8 cellular contexts compared by ENCODE assay signal in the genomic region with DNA sequence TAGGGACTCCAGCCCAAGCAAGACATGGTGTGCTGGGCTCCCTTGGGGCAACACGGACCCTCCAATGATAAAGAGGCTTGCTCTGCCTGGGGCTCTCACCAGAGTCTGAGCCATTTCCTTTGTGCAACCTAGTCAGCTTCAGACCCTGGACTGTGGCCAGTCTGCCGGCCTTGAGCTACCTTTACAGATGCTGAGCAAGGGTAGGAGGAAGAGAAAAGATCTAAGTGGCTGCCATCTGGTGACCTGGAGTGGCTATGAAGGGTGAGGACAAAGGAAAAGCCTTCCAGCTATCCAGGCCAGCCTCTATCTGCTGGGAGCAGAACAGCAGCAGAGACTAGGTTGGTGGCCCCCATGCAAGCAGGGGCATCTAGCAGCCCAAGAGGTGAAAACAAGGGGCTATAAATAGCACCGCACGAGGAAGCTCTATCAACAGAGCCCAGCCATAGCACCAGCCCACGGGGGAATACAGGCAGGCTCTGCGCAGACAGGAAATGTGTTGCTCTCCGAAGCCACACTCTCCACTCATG.
DNase-seq lines count a peak whose midpoint lies in the region; ATAC-seq and TF ChIP-seq lines count a peak whose summit lies in the region.

No MANE protein-coding gene starts in this region.

- TF ChIP-seq EP300 in tibial nerve (IDR thresholded peaks at IDR 0.05) = no peak

- H3K27me3 Mint-ChIP-seq in WTC11 (ENCODE audit: low read depth) = no peaks in the 10 kb centered on the region

- no peak for TF ChIP-seq POLR2A in tibial nerve (IDR thresholded peaks at IDR 0.05)

- H3K36me3 Mint-ChIP-seq in WTC11 = peaks cover 23% of the 10 kb centered on the region

- peaks cover 0 to 19% (median 0%) of the 10 kb centered on the region in 3 donors for H3K36me3 ChIP-seq in tibial nerve

- H3K4me1 Mint-ChIP-seq in WTC11 = peaks cover 28% of the 10 kb centered on the region

- peaks cover 0 to 11% (median 4%) of the 10 kb centered on the region in 4 donors for H3K4me1 ChIP-seq in tibial nerve

- H3K27ac ChIP-seq in C4-2B (peak overlapping the region; percentile 75), tibial nerve (peak overlapping the region in 1 of 4 donors; percentile 10)

- TF ChIP-seq CTCF in C4-2B (conservative IDR thresholded peaks at IDR 0.05) (no peak), WTC11 (IDR thresholded peaks at IDR 0.05) (no peak), tibial nerve (IDR thresholded peaks at IDR 0.05) (no peak)

- CTCF ChIA-PET in WTC11 (lab: Charles Lee) = interaction anchor here (3.1 kb wide), 1 partner anchor 9 kb away, joined by 21 read pairs; no protein-coding TSS in a partner anchor

- H3K4me3 ChIP-seq in tibial nerve = no peak overlapping the region

- H3K4me3 Mint-ChIP-seq in WTC11 = no peak overlapping the region

- H3K27me3 ChIP-seq in tibial nerve = no peaks in the 10 kb centered on the region

- ATAC-seq in HG02642 (IDR thresholded peaks at IDR 0.05; ENCODE audit: poor library complexity, unreplicated experiment) (peak; percentile 66), WTC11 (no peak; the same call in 1 of the 2 replicates), GM18517 (IDR thresholded peaks at IDR 0.05; ENCODE audit: unreplicated experiment) (no peak)

- POLR2A ChIA-PET in WTC11 (lab: Charles Lee) = no interaction called here

- H3K27ac Mint-ChIP-seq in WTC11 = peak overlapping the region; percentile 27; the same call in 1 of the 2 replicates

- 75% methylated on average over 7 of the region's 7 CpGs for WGBS in tibial nerve, 2 donors

- no peaks in the 10 kb centered on the region for H3K9me3 Mint-ChIP-seq in WTC11

- H3K9me3 ChIP-seq in tibial nerve = no peaks in the 10 kb centered on the region

- no peak for DNase-seq in WTC11 (ENCODE audit: low spot score)
- peak; percentile 6 for DNase-seq in kidney tubule cell (ENCODE audit: low spot score)
- no peak for DNase-seq in stimulated activated naive CD4-positive, alpha-beta T cell (lab: John Stamatoyannopoulos, UW)
- DNase-seq in NCI-H128 (lab: John Stamatoyannopoulos, UW; ENCODE audit: unreplicated experiment) = no peak
- DNase-seq in tibial nerve (ENCODE audit: low spot score in 2 of 2) = no peak

TF ChIP-seq in WTC11, 78 proteins besides CTCF, POLR2A, EP300 and RAD21:
- TF ChIP-seq, protein P1, sequence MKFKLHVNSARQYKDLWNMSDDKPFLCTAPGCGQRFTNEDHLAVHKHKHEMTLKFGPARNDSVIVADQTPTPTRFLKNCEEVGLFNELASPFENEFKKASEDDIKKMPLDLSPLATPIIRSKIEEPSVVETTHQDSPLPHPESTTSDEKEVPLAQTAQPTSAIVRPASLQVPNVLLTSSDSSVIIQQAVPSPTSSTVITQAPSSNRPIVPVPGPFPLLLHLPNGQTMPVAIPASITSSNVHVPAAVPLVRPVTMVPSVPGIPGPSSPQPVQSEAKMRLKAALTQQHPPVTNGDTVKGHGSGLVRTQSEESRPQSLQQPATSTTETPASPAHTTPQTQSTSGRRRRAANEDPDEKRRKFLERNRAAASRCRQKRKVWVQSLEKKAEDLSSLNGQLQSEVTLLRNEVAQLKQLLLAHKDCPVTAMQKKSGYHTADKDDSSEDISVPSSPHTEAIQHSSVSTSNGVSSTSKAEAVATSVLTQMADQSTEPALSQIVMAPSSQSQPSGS (CRISPR knock-in tag; IDR thresholded peaks at IDR 0.05; ENCODE audit: borderline replicate concordance, low read depth) = no peak
- no peak for TF ChIP-seq MYBL2 (CRISPR knock-in tag; IDR thresholded peaks at IDR 0.05)
- TF ChIP-seq, protein P2, sequence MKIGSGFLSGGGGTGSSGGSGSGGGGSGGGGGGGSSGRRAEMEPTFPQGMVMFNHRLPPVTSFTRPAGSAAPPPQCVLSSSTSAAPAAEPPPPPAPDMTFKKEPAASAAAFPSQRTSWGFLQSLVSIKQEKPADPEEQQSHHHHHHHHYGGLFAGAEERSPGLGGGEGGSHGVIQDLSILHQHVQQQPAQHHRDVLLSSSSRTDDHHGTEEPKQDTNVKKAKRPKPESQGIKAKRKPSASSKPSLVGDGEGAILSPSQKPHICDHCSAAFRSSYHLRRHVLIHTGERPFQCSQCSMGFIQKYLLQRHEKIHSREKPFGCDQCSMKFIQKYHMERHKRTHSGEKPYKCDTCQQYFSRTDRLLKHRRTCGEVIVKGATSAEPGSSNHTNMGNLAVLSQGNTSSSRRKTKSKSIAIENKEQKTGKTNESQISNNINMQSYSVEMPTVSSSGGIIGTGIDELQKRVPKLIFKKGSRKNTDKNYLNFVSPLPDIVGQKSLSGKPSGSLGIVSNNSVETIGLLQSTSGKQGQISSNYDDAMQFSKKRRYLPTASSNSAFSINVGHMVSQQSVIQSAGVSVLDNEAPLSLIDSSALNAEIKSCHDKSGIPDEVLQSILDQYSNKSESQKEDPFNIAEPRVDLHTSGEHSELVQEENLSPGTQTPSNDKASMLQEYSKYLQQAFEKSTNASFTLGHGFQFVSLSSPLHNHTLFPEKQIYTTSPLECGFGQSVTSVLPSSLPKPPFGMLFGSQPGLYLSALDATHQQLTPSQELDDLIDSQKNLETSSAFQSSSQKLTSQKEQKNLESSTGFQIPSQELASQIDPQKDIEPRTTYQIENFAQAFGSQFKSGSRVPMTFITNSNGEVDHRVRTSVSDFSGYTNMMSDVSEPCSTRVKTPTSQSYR (CRISPR knock-in tag; IDR thresholded peaks at IDR 0.05) = no peak
- TF ChIP-seq SMAD4 (CRISPR knock-in tag; IDR thresholded peaks at IDR 0.05) = no peak
- TF ChIP-seq MAX (CRISPR knock-in tag; IDR thresholded peaks at IDR 0.05) = no peak
- TF ChIP-seq TCF7 (CRISPR knock-in tag; IDR thresholded peaks at IDR 0.05; ENCODE audit: low read depth) = no peak
- no peak for TF ChIP-seq ZNF425 (CRISPR knock-in tag; conservative IDR thresholded peaks at IDR 0.05)
